In the genomic region with DNA sequence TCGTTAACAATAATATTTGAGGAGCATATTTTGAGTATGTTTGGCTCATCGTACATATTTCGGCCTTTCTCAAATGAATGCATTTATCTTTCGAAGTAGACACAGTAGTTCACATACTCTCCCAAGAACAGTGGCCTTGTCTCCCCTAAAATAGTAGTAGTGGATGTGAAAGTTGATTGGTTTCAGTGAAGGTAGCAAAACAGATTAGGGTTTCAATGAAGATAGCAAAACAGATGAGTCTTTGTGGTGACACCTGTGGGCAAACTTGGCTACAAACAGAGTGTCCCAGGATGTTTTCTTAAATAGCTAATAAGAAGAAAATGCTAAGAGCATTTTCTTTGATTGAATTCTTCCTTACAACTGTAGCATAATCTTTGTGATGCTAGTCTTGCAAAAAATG, we compare ENCODE assay signal across 25 cellular contexts.
A peak's percentile ranks its signal among the peaks of the same experiment; 100 is the strongest.
DNase-seq lines count a peak whose midpoint lies in the region; ATAC-seq, FAIRE-seq and TF ChIP-seq lines count a peak whose summit lies in the region.
"Had no signal": no experiment of that assay in that cellular context is flagged by ENCODE, and none has a peak within 500 bp of the region (broad histone marks: within the 10 kb centered on the region; RNA-seq: fewer than 3 reads in every experiment).

No MANE protein-coding gene starts in this region.

- H3K4me3 Mint-ChIP-seq in GM23338 (no peak overlapping the region), astrocyte (ENCODE audit: unreplicated experiment) (no peak overlapping the region)
- H3K4me3 Mint-ChIP-seq: B cell; CD14-positive monocyte; T-helper 1 cell treated with Interleukin-12 subunit alpha and Interleukin-12 subunit beta and Interleukin-4 antibody, amounts not matched to agents 30 μg/mL and 1 μg/mL, for 36 hours had no signal

- peak overlapping the region; percentile 74; the same call in 1 of the 2 replicates for H3K27ac ChIP-seq in GM23338 (ENCODE audit: low read depth)
- no peak overlapping the region for H3K27ac ChIP-seq in astrocyte (ENCODE audit: low read depth, low read length)

- peaks cover 13% of the 10 kb centered on the region for H3F3A ChIP-seq in GM23338 (replicated peaks; ENCODE audit: low read depth)

- FAIRE-seq in GM18507 (lab: Jason Lieb, UNC) (peak; percentile 55), astrocyte (lab: Jason Lieb, UNC) (peak; percentile 49)

- peaks cover 7% of the 10 kb centered on the region for H3K27me3 Mint-ChIP-seq in GM23338 (ENCODE audit: insufficient read depth, low read depth, poor library complexity)
- no peaks in the 10 kb centered on the region for H3K27me3 Mint-ChIP-seq in astrocyte (ENCODE audit: low read depth, unreplicated experiment)
- H3K27me3 Mint-ChIP-seq: B cell had no signal

- H2AFZ ChIP-seq in GM23338, result no peak overlapping the region
- H2AFZ ChIP-seq in astrocyte (ENCODE audit: low read depth, low read length), result no peak overlapping the region

- H3K9me2 ChIP-seq in GM23338 (ENCODE audit: insufficient read depth), result no peaks in the 10 kb centered on the region
- H3K9me2 ChIP-seq: SK-N-SH had no signal

- H3K36me3 ChIP-seq in GM23338 (ENCODE audit: insufficient read depth) (peaks cover 49% of the 10 kb centered on the region; the same call in 1 of the 2 replicates), astrocyte (ENCODE audit: insufficient read depth, low read length) (peaks cover 41% of the 10 kb centered on the region)

- no peak for TF ChIP-seq CTCF in GM23338 (conservative IDR thresholded peaks at IDR 0.05; ENCODE audit: low read depth in 2 of 2)
- no peak for TF ChIP-seq CTCF in astrocyte (IDR thresholded peaks at IDR 0.05; ENCODE audit: insufficient read depth, low read depth, low read length)

- peaks cover 5% of the 10 kb centered on the region; the same call in 2 of the 3 replicates for H3K4me1 Mint-ChIP-seq in GM23338
- peaks cover 18% of the 10 kb centered on the region for H3K4me1 Mint-ChIP-seq in astrocyte (ENCODE audit: low read depth, unreplicated experiment)
- H3K4me1 Mint-ChIP-seq: B cell, CD14-positive monocyte had no signal

- H3K4me2 ChIP-seq in GM23338 (no peak overlapping the region), astrocyte (ENCODE audit: low read length) (no peak overlapping the region)
- H3K4me2 ChIP-seq: SK-N-SH had no signal

- DNase-seq in GM18507 (ENCODE audit: extremely low spot score, insufficient read length, low read depth) (no peak), GM23338 (ENCODE audit: low spot score) (no peak), astrocyte (ENCODE audit: low read depth) (no peak), NCI-H82 (lab: John Stamatoyannopoulos, UW) (no peak), COR-L47 (lab: John Stamatoyannopoulos, UW) (no peak)
- DNase-seq in activated CD8-positive, alpha-beta memory T cell treated with anti-CD3 and anti-CD28 coated beads, Interleukin-2, amount 50 U/mL, for 48 hours, result no peak
- DNase-seq in stimulated activated CD4-positive, alpha-beta T cell treated with anti-CD3 and anti-CD28 coated beads, Interleukin-4, amount 100 ng/mL, for 1 hour, result no peak
- DNase-seq: DMS153, DND-41, Karpas-422, NCI-H1092 treated with DMSO at 0.1 percent for 48 hours, NCI-H1436, NCI-H187, NCI-H2081 treated with DMSO at 0.1 percent for 48 hours, NCI-H2171, NCI-H226, NCI-H510A, NCI-H69, PC-3, SK-N-SH, SW 1271 had no signal

- H3K9me3 Mint-ChIP-seq in GM23338, result no peaks in the 10 kb centered on the region
- no peaks in the 10 kb centered on the region for H3K9me3 Mint-ChIP-seq in astrocyte (ENCODE audit: unreplicated experiment)
- H3K9me3 Mint-ChIP-seq: CD14-positive monocyte; T-helper 1 cell treated with Interleukin-12 subunit alpha and Interleukin-12 subunit beta and Interleukin-4 antibody, amounts not matched to agents 30 μg/mL and 1 μg/mL, for 36 hours had no signal

- no peak overlapping the region for H3K27ac Mint-ChIP-seq in GM23338
- H3K27ac Mint-ChIP-seq in astrocyte (ENCODE audit: unreplicated experiment), result no peak overlapping the region
- H3K27ac Mint-ChIP-seq: B cell; CD14-positive monocyte; T-helper 1 cell treated with Interleukin-12 subunit alpha and Interleukin-12 subunit beta and Interleukin-4 antibody, amounts not matched to agents 30 μg/mL and 1 μg/mL, for 36 hours had no signal

- H3K27me3 ChIP-seq in GM23338 (ENCODE audit: insufficient read depth) (no peaks in the 10 kb centered on the region), astrocyte (ENCODE audit: insufficient read depth, low read length) (no peaks in the 10 kb centered on the region)

- H3K36me3 Mint-ChIP-seq in GM23338 (ENCODE audit: low read depth), result peaks cover 85% of the 10 kb centered on the region
- H3K36me3 Mint-ChIP-seq in astrocyte (ENCODE audit: low read depth, unreplicated experiment), result peaks cover 11% of the 10 kb centered on the region

- no peak overlapping the region for H3K9ac ChIP-seq in astrocyte (ENCODE audit: low read length)
- H3K9ac ChIP-seq: SK-N-SH had no signal

- no peaks in the 10 kb centered on the region for H3K4me1 ChIP-seq in GM23338 (ENCODE audit: insufficient read depth)
- peaks cover 9% of the 10 kb centered on the region for H3K4me1 ChIP-seq in astrocyte (ENCODE audit: insufficient read depth, low read length)

- H3K79me2 ChIP-seq in GM23338 (replicated peaks; ENCODE audit: insufficient read depth), result peaks cover 32% of the 10 kb centered on the region
- peaks cover 6% of the 10 kb centered on the region for H3K79me2 ChIP-seq in astrocyte (ENCODE audit: insufficient read depth, low read length)

- H4K20me1 ChIP-seq in GM23338 (replicated peaks; ENCODE audit: insufficient read depth) (peaks cover 6% of the 10 kb centered on the region), astrocyte (ENCODE audit: insufficient read depth, low read length) (peaks cover under 1% of the 10 kb centered on the region)

- ATAC-seq in GM23338, result no peak
- ATAC-seq: HCT116, PC-3 had no signal

- no peaks in the 10 kb centered on the region for H3K9me3 ChIP-seq in astrocyte (ENCODE audit: insufficient read depth, low read depth, low read length)
- H3K9me3 ChIP-seq: SK-N-SH had no signal

- H3K4me3 ChIP-seq in GM23338 (no peak overlapping the region), astrocyte (ENCODE audit: insufficient read depth, low read depth, low read length) (no peak overlapping the region)

TF ChIP-seq in GM23338, 12 proteins besides CTCF, POLR2A, EP300 and RAD21 (continues in another document):
- no peak for TF ChIP-seq CREB1 (CRISPR knock-in tag; IDR thresholded peaks at IDR 0.05; ENCODE audit: low read depth)
- TF ChIP-seq, protein P1, sequence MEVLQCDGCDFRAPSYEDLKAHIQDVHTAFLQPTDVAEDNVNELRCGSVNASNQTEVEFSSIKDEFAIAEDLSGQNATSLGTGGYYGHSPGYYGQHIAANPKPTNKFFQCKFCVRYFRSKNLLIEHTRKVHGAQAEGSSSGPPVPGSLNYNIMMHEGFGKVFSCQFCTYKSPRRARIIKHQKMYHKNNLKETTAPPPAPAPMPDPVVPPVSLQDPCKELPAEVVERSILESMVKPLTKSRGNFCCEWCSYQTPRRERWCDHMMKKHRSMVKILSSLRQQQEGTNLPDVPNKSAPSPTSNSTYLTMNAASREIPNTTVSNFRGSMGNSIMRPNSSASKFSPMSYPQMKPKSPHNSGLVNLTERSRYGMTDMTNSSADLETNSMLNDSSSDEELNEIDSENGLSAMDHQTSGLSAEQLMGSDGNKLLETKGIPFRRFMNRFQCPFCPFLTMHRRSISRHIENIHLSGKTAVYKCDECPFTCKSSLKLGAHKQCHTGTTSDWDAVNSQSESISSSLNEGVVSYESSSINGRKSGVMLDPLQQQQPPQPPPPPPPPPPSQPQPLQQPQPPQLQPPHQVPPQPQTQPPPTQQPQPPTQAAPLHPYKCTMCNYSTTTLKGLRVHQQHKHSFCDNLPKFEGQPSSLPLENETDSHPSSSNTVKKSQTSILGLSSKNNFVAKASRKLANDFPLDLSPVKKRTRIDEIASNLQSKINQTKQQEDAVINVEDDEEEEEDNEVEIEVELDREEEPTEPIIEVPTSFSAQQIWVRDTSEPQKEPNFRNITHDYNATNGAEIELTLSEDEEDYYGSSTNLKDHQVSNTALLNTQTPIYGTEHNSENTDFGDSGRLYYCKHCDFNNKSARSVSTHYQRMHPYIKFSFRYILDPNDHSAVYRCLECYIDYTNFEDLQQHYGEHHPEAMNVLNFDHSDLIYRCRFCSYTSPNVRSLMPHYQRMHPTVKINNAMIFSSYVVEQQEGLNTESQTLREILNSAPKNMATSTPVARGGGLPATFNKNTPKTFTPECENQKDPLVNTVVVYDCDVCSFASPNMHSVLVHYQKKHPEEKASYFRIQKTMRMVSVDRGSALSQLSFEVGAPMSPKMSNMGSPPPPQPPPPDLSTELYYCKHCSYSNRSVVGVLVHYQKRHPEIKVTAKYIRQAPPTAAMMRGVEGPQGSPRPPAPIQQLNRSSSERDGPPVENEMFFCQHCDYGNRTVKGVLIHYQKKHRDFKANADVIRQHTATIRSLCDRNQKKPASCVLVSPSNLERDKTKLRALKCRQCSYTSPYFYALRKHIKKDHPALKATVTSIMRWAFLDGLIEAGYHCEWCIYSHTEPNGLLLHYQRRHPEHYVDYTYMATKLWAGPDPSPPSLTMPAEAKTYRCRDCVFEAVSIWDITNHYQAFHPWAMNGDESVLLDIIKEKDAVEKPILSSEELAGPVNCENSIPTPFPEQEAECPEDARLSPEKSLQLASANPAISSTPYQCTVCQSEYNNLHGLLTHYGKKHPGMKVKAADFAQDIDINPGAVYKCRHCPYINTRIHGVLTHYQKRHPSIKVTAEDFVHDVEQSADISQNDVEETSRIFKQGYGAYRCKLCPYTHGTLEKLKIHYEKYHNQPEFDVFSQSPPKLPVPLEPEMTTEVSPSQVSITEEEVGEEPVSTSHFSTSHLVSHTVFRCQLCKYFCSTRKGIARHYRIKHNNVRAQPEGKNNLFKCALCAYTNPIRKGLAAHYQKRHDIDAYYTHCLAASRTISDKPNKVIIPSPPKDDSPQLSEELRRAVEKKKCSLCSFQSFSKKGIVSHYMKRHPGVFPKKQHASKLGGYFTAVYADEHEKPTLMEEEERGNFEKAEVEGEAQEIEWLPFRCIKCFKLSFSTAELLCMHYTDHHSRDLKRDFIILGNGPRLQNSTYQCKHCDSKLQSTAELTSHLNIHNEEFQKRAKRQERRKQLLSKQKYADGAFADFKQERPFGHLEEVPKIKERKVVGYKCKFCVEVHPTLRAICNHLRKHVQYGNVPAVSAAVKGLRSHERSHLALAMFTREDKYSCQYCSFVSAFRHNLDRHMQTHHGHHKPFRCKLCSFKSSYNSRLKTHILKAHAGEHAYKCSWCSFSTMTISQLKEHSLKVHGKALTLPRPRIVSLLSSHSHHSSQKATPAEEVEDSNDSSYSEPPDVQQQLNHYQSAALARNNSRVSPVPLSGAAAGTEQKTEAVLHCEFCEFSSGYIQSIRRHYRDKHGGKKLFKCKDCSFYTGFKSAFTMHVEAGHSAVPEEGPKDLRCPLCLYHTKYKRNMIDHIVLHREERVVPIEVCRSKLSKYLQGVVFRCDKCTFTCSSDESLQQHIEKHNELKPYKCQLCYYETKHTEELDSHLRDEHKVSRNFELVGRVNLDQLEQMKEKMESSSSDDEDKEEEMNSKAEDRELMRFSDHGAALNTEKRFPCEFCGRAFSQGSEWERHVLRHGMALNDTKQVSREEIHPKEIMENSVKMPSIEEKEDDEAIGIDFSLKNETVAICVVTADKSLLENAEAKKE (CRISPR knock-in tag; IDR thresholded peaks at IDR 0.05), result no peak
- no peak for TF ChIP-seq EZH2 (IDR thresholded peaks at IDR 0.05; ENCODE audit: low read depth, unreplicated experiment)
- TF ChIP-seq EZH2phosphoT487 (IDR thresholded peaks at IDR 0.05; ENCODE audit: unreplicated experiment), result no peak
- TF ChIP-seq POLR2AphosphoS5 (IDR thresholded peaks at IDR 0.05; ENCODE audit: low read depth), result no peak
